In the genomic region with DNA sequence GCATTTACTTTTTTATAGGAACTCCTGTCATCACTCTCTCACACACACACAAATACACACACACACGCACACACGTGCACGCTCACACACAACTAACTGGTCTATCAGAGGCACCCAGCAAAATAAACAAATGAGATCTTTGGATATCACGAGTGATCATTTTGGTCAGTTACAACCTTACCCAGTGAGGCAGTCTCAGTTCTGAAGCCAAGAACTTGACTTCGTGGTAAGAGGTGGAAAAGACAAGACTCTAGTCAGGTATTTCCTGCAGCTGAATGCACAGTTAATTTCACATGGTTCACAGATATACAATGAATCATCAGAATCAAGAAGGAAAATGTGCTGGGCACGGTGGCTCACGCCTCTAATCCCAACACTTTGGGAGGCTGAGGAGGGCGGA, we compare ENCODE assay signal across 1 cellular context.
TF ChIP-seq lines count a peak whose summit lies in the region.

No MANE protein-coding gene starts in this region.

TF ChIP-seq in WTC11, 78 proteins besides CTCF, POLR2A, EP300 and RAD21 (continued from another document):
- TF ChIP-seq, protein P1, sequence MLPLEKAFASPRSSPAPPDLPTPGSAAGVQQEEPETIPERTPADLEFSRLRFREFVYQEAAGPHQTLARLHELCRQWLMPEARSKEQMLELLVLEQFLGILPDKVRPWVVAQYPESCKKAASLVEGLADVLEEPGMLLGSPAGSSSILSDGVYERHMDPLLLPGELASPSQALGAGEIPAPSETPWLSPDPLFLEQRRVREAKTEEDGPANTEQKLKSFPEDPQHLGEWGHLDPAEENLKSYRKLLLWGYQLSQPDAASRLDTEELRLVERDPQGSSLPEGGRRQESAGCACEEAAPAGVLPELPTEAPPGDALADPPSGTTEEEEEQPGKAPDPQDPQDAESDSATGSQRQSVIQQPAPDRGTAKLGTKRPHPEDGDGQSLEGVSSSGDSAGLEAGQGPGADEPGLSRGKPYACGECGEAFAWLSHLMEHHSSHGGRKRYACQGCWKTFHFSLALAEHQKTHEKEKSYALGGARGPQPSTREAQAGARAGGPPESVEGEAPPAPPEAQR (CRISPR knock-in tag; IDR thresholded peaks at IDR 0.05), result no peak
- TF ChIP-seq, protein P2, sequence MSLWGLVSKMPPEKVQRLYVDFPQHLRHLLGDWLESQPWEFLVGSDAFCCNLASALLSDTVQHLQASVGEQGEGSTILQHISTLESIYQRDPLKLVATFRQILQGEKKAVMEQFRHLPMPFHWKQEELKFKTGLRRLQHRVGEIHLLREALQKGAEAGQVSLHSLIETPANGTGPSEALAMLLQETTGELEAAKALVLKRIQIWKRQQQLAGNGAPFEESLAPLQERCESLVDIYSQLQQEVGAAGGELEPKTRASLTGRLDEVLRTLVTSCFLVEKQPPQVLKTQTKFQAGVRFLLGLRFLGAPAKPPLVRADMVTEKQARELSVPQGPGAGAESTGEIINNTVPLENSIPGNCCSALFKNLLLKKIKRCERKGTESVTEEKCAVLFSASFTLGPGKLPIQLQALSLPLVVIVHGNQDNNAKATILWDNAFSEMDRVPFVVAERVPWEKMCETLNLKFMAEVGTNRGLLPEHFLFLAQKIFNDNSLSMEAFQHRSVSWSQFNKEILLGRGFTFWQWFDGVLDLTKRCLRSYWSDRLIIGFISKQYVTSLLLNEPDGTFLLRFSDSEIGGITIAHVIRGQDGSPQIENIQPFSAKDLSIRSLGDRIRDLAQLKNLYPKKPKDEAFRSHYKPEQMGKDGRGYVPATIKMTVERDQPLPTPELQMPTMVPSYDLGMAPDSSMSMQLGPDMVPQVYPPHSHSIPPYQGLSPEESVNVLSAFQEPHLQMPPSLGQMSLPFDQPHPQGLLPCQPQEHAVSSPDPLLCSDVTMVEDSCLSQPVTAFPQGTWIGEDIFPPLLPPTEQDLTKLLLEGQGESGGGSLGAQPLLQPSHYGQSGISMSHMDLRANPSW (CRISPR knock-in tag; conservative IDR thresholded peaks at IDR 0.05; ENCODE audit: low read depth), result no peak
- TF ChIP-seq, protein P3, sequence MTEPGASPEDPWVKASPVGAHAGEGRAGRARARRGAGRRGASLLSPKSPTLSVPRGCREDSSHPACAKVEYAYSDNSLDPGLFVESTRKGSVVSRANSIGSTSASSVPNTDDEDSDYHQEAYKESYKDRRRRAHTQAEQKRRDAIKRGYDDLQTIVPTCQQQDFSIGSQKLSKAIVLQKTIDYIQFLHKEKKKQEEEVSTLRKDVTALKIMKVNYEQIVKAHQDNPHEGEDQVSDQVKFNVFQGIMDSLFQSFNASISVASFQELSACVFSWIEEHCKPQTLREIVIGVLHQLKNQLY (CRISPR knock-in tag; IDR thresholded peaks at IDR 0.05), result no peak
- TF ChIP-seq NFATC4 (CRISPR knock-in tag; IDR thresholded peaks at IDR 0.05) (no peak), ATF1 (CRISPR knock-in tag; IDR thresholded peaks at IDR 0.05) (no peak), ZNF232 (CRISPR knock-in tag; IDR thresholded peaks at IDR 0.05) (no peak), GABPB1 (CRISPR knock-in tag; IDR thresholded peaks at IDR 0.05) (no peak)
- TF ChIP-seq, protein P4, sequence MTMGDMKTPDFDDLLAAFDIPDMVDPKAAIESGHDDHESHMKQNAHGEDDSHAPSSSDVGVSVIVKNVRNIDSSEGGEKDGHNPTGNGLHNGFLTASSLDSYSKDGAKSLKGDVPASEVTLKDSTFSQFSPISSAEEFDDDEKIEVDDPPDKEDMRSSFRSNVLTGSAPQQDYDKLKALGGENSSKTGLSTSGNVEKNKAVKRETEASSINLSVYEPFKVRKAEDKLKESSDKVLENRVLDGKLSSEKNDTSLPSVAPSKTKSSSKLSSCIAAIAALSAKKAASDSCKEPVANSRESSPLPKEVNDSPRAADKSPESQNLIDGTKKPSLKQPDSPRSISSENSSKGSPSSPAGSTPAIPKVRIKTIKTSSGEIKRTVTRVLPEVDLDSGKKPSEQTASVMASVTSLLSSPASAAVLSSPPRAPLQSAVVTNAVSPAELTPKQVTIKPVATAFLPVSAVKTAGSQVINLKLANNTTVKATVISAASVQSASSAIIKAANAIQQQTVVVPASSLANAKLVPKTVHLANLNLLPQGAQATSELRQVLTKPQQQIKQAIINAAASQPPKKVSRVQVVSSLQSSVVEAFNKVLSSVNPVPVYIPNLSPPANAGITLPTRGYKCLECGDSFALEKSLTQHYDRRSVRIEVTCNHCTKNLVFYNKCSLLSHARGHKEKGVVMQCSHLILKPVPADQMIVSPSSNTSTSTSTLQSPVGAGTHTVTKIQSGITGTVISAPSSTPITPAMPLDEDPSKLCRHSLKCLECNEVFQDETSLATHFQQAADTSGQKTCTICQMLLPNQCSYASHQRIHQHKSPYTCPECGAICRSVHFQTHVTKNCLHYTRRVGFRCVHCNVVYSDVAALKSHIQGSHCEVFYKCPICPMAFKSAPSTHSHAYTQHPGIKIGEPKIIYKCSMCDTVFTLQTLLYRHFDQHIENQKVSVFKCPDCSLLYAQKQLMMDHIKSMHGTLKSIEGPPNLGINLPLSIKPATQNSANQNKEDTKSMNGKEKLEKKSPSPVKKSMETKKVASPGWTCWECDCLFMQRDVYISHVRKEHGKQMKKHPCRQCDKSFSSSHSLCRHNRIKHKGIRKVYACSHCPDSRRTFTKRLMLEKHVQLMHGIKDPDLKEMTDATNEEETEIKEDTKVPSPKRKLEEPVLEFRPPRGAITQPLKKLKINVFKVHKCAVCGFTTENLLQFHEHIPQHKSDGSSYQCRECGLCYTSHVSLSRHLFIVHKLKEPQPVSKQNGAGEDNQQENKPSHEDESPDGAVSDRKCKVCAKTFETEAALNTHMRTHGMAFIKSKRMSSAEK (CRISPR knock-in tag; IDR thresholded peaks at IDR 0.05; ENCODE audit: borderline replicate concordance), result no peak
